Comparison of ENCODE assay signal across 30 cellular contexts in genomic region chr18:55494899-55495298, GRCh38.
DNase-seq lines count a peak whose midpoint lies in the region; ATAC-seq and TF ChIP-seq lines count a peak whose summit lies in the region.
"Had no signal": no experiment of that assay in that cellular context is flagged by ENCODE, and none has a peak within 500 bp of the region (broad histone marks: within the 10 kb centered on the region; RNA-seq: fewer than 3 reads in every experiment).

No MANE protein-coding gene starts in this region.

- H3K36me3 Mint-ChIP-seq in mesothelial cell of epicardium: no peaks in the 10 kb centered on the region
- H3K36me3 Mint-ChIP-seq: activated naive CD4-positive, alpha-beta T cell treated with anti-CD3 and anti-CD28 coated beads, Interleukin-2, amount 10 ng/mL, durations not matched to agents 7 days and 5 days had no signal

- TF ChIP-seq CTCF in mesothelial cell of epicardium (IDR thresholded peaks at IDR 0.05; ENCODE audit: unreplicated experiment): no peak
- TF ChIP-seq CTCF in colonic mucosa (IDR thresholded peaks at IDR 0.05): no peak

- ATAC-seq in GM21825 (IDR thresholded peaks at IDR 0.05; ENCODE audit: unreplicated experiment): no peak
- ATAC-seq: activated CD8-positive, alpha-beta T cell treated with anti-CD3 and anti-CD28 coated beads, Interleukin-2, amount 10 ng/mL, durations not matched to agents 7 days and 5 days; activated T-helper 17 cell treated with anti-CD3 and anti-CD28 coated beads, Interleukin-2, amount 50 U/mL, for 72 hours; left lung; right lobe of liver had no signal

- H3K9ac ChIP-seq in Karpas-422 (ENCODE audit: low read length) (no peak overlapping the region), colonic mucosa (ENCODE audit: low read depth in 2 of 2, low read length in 2 of 2) (no peak overlapping the region)

- H3K4me2 ChIP-seq in Karpas-422 (ENCODE audit: low read depth, low read length, poor library complexity, severe bottlenecking): peak overlapping the region; percentile 8

- H3K27ac Mint-ChIP-seq in mesothelial cell of epicardium: peak overlapping the region; percentile 54
- H3K27ac Mint-ChIP-seq: activated CD8-positive, alpha-beta T cell treated with anti-CD3 and anti-CD28 coated beads, Interleukin-2, amount 10 ng/mL, durations not matched to agents 7 days and 5 days; activated naive CD4-positive, alpha-beta T cell treated with anti-CD3 and anti-CD28 coated beads, Interleukin-2, amount 10 ng/mL, durations not matched to agents 7 days and 5 days; activated T-helper 17 cell treated with anti-CD3 and anti-CD28 coated beads, Interleukin-2, amount 50 U/mL, for 72 hours; CD4-positive, alpha-beta T cell; IgD-negative memory B cell; progenitor cell of endocrine pancreas had no signal

- H3K36me3 ChIP-seq in Karpas-422 (ENCODE audit: insufficient read depth, low read length) (no peaks in the 10 kb centered on the region), colonic mucosa (no peaks in the 10 kb centered on the region)
- H3K36me3 ChIP-seq: adrenal gland, left lung, neutrophil, right lobe of liver, SJCRH30, thyroid gland, uterus had no signal

- H3K27ac ChIP-seq in Karpas-422 (ENCODE audit: low read length): peak overlapping the region; percentile 85
- no peak overlapping the region for H3K27ac ChIP-seq in colonic mucosa
- H3K27ac ChIP-seq: adrenal gland, left lung, neutrophil, right lobe of liver, SJCRH30, thyroid gland, uterus had no signal

- no peaks in the 10 kb centered on the region for H3K9me3 Mint-ChIP-seq in mesothelial cell of epicardium
- H3K9me3 Mint-ChIP-seq: activated naive CD4-positive, alpha-beta T cell treated with anti-CD3 and anti-CD28 coated beads, Interleukin-2, amount 10 ng/mL, durations not matched to agents 7 days and 5 days; activated T-helper 17 cell treated with anti-CD3 and anti-CD28 coated beads, Interleukin-2, amount 50 U/mL, for 72 hours; CD4-positive, alpha-beta T cell had no signal

- DNase-seq in EH (ENCODE audit: low read depth) (peak; percentile 68), Karpas-422 (no peak), astrocyte of the hippocampus (ENCODE audit: low read depth, low spot score) (peak; percentile 51), mesothelial cell of epicardium (ENCODE audit: low spot score in 2 of 2, unreplicated experiment in 2 of 2) (no peak), NCI-H2029 treated with DMSO at 0.1 percent for 48 hours (lab: John Stamatoyannopoulos, UW) (no peak), KG1 (lab: John Stamatoyannopoulos, UW) (no peak), colonic mucosa (no peak)
- DNase-seq: activated CD8-positive, alpha-beta T cell treated with anti-CD3 and anti-CD28 coated beads, Interleukin-2, amount 10 ng/mL, durations not matched to agents 7 days and 5 days; activated naive CD4-positive, alpha-beta T cell treated with anti-CD3 and anti-CD28 coated beads, Interleukin-2, amount 10 ng/mL, durations not matched to agents 7 days and 5 days; adrenal gland; CD4-positive, alpha-beta T cell; dorsolateral prefrontal cortex; hypothalamus; left lung; mesendoderm; NCI-H1417; NCI-H2029; NCI-H345; right lobe of liver; RPMI8226; SJCRH30; stimulated activated CD4-positive, alpha-beta T cell treated with anti-CD3 and anti-CD28 coated beads, Interleukin-4, amount 100 ng/mL, for 1 hour; SW 1271; thyroid gland; uterus had no signal

- H3K4me3 ChIP-seq in Karpas-422 (ENCODE audit: low read length) (no peak overlapping the region), colonic mucosa (no peak overlapping the region)
- H3K4me3 ChIP-seq: adrenal gland, dorsolateral prefrontal cortex, left lung, right lobe of liver, SJCRH30, thyroid gland, uterus had no signal

- H3K9me2 ChIP-seq in Karpas-422 (replicated peaks; ENCODE audit: insufficient read depth, low read length): no peaks in the 10 kb centered on the region

- H3K27me3 Mint-ChIP-seq in mesothelial cell of epicardium (ENCODE audit: low read depth): no peaks in the 10 kb centered on the region
- H3K27me3 Mint-ChIP-seq: activated naive CD4-positive, alpha-beta T cell treated with anti-CD3 and anti-CD28 coated beads, Interleukin-2, amount 10 ng/mL, durations not matched to agents 7 days and 5 days; CD4-positive, alpha-beta T cell; progenitor cell of endocrine pancreas had no signal

- H3K4me1 Mint-ChIP-seq in mesothelial cell of epicardium: peaks cover 30% of the 10 kb centered on the region
- H3K4me1 Mint-ChIP-seq: activated T-helper 17 cell treated with anti-CD3 and anti-CD28 coated beads, Interleukin-2, amount 50 U/mL, for 72 hours had no signal

- H3K9me3 ChIP-seq in Karpas-422 (ENCODE audit: low read length) (no peaks in the 10 kb centered on the region), colonic mucosa (no peaks in the 10 kb centered on the region)
- H3K9me3 ChIP-seq: adrenal gland, left lung, neutrophil, right lobe of liver, SJCRH30, thyroid gland, uterus had no signal

- H3K4me3 Mint-ChIP-seq in mesothelial cell of epicardium: no peak overlapping the region
- H3K4me3 Mint-ChIP-seq: activated CD8-positive, alpha-beta T cell treated with anti-CD3 and anti-CD28 coated beads, Interleukin-2, amount 10 ng/mL, durations not matched to agents 7 days and 5 days; activated naive CD4-positive, alpha-beta T cell treated with anti-CD3 and anti-CD28 coated beads, Interleukin-2, amount 10 ng/mL, durations not matched to agents 7 days and 5 days; activated T-helper 17 cell treated with anti-CD3 and anti-CD28 coated beads, Interleukin-2, amount 50 U/mL, for 72 hours; CD4-positive, alpha-beta T cell; IgD-negative memory B cell had no signal

- peaks cover 92% of the 10 kb centered on the region for H3K79me2 ChIP-seq in Karpas-422 (ENCODE audit: low read length)

- no peak overlapping the region for H2AFZ ChIP-seq in Karpas-422 (ENCODE audit: low read length)

- no peaks in the 10 kb centered on the region for H4K20me1 ChIP-seq in Karpas-422 (ENCODE audit: insufficient read depth, low read depth, low read length)

- H3K4me1 ChIP-seq in Karpas-422 (ENCODE audit: low read length) (peaks cover 99% of the 10 kb centered on the region), colonic mucosa (no peaks in the 10 kb centered on the region)
- H3K4me1 ChIP-seq: left lung, right lobe of liver, SJCRH30 had no signal

- H3K27me3 ChIP-seq in Karpas-422 (ENCODE audit: low read length) (no peaks in the 10 kb centered on the region), colonic mucosa (no peaks in the 10 kb centered on the region)
- H3K27me3 ChIP-seq: adrenal gland, dorsolateral prefrontal cortex, left lung, neutrophil, right lobe of liver, SJCRH30, thyroid gland, uterus had no signal

- intact Hi-C loops in colonic mucosa (cut with DNase I): no loop called here

Comparison
In these comparisons a context has a peak if more than half of its experiments do, and no peak if none do; other contexts are left out.
1. DNase-seq: peak in EH (single experiment) and astrocyte of the hippocampus (single experiment); none in Karpas-422 (single experiment), mesothelial cell of epicardium (0 of 2), NCI-H2029 treated with DMSO at 0.1 percent for 48 hours (single experiment), KG1 (single experiment) and colonic mucosa (single experiment).